ENCODE assay signal across 20 cellular contexts in the genomic region with DNA sequence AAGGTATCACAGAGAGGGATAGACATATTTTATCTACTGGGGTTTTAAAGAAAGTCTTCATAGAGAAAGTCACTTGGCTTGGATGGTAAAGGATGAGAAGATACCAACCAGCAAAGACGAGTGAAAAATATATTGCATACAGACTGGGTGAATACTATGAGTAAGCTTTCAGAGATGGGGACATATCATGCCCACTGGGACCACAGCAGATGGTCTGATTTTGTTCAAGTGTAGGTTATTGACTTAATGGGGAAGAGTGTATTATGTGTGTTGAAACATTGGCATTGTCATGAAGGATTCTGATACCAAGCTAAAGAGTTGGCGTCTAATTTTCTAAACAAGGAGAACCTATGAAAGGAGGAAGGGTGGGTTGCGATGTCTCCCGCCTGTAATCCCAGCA.
"Had no signal": no experiment of that assay in that cellular context is flagged by ENCODE, and none has a peak within 500 bp of the region (broad histone marks: within the 10 kb centered on the region; RNA-seq: fewer than 3 reads in every experiment).

No MANE protein-coding gene starts in this region.

- H3K27ac ChIP-seq: esophagus muscularis mucosa, left ventricle myocardium inferior, tibial nerve, WERI-Rb-1 had no signal

- H3K27me3 ChIP-seq: esophagus muscularis mucosa, tibial nerve had no signal

- H3K36me3 ChIP-seq: esophagus muscularis mucosa, left ventricle myocardium inferior, tibial nerve, WERI-Rb-1 had no signal

- H3K9me3 ChIP-seq: esophagus muscularis mucosa, left ventricle myocardium inferior, tibial nerve had no signal

- H3K27ac Mint-ChIP-seq: activated CD8-positive, alpha-beta T cell treated with anti-CD3 and anti-CD28 coated beads for 36 hours; activated T-helper 17 cell treated with anti-CD3 and anti-CD28 coated beads, Interleukin-2, amount 50 U/mL, for 72 hours; nephron; stimulated activated effector memory CD8-positive, alpha-beta T cell treated with anti-CD3 and anti-CD28 coated beads, Interleukin-12 subunit alpha, Interleukin-12 subunit beta, amount 100 ng/mL, for 72 hours; T-helper 1 cell treated with Interleukin-12 subunit alpha and Interleukin-12 subunit beta and Interleukin-4 antibody, amounts not matched to agents 30 μg/mL and 1 μg/mL, for 36 hours had no signal

- H3K4me3 Mint-ChIP-seq: activated CD8-positive, alpha-beta T cell treated with anti-CD3 and anti-CD28 coated beads for 36 hours; activated T-cell treated with anti-CD3 and anti-CD28 coated beads, Interleukin-2, amount 50 U/mL, for 4 hours; activated T-helper 17 cell treated with anti-CD3 and anti-CD28 coated beads, Interleukin-2, amount 50 U/mL, for 72 hours; nephron; stimulated activated effector memory CD8-positive, alpha-beta T cell treated with anti-CD3 and anti-CD28 coated beads, Interleukin-12 subunit alpha, Interleukin-12 subunit beta, amount 100 ng/mL, for 72 hours; T-helper 1 cell treated with Interleukin-12 subunit alpha and Interleukin-12 subunit beta and Interleukin-4 antibody, amounts not matched to agents 30 μg/mL and 1 μg/mL, for 36 hours had no signal

- DNase-seq: activated CD4-positive, alpha-beta T cell treated with anti-CD3 and anti-CD28 coated beads for 1 hour; activated CD4-positive, alpha-beta T cell treated with anti-CD3 and anti-CD28 coated beads, Interleukin-2, amount 50 U/mL, for 1 hour; activated gamma-delta T cell treated with Interleukin-2 at 50 U/mL for 16 hours; activated naive CD4-positive, alpha-beta T cell treated with anti-CD3 and anti-CD28 coated beads, Interleukin-2, amount 50 U/mL, for 16 hours; activated T-cell treated with anti-CD3 and anti-CD28 coated beads, Interleukin-2, amount 50 U/mL, for 4 hours; central memory CD4-positive, alpha-beta T cell; islet precursor cell; left ventricle myocardium inferior; posterior cingulate gyrus; right cardiac atrium; stimulated activated CD4-positive, alpha-beta T cell treated with anti-CD3 and anti-CD28 coated beads, Interleukin-12 subunit alpha, Interleukin-12 subunit beta, amount 100 ng/mL, for 4 hours; T-helper 9 cell; WERI-Rb-1 had no signal

- H3K4me3 ChIP-seq: esophagus muscularis mucosa, left ventricle myocardium inferior, tibial nerve had no signal

- H3K36me3 Mint-ChIP-seq: stimulated activated effector memory CD8-positive, alpha-beta T cell treated with anti-CD3 and anti-CD28 coated beads, Interleukin-12 subunit alpha, Interleukin-12 subunit beta, amount 100 ng/mL, for 72 hours had no signal

- ATAC-seq: right cardiac atrium had no signal

- H3K9me3 Mint-ChIP-seq: activated CD8-positive, alpha-beta T cell treated with anti-CD3 and anti-CD28 coated beads for 36 hours; activated T-cell treated with anti-CD3 and anti-CD28 coated beads, Interleukin-2, amount 50 U/mL, for 4 hours; activated T-helper 17 cell treated with anti-CD3 and anti-CD28 coated beads, Interleukin-2, amount 50 U/mL, for 72 hours; nephron; stimulated activated effector memory CD8-positive, alpha-beta T cell treated with anti-CD3 and anti-CD28 coated beads, Interleukin-12 subunit alpha, Interleukin-12 subunit beta, amount 100 ng/mL, for 72 hours; T-helper 1 cell treated with Interleukin-12 subunit alpha and Interleukin-12 subunit beta and Interleukin-4 antibody, amounts not matched to agents 30 μg/mL and 1 μg/mL, for 36 hours had no signal
